Comparison of ENCODE assay signal across 1 cellular context in genomic region chr3:194138098-194138474, GRCh38.
TF ChIP-seq lines count a peak whose summit lies in the region.

No MANE protein-coding gene starts in this region.

TF ChIP-seq in K562, 482 proteins besides CTCF, POLR2A, EP300 and RAD21 (continued from another document):
- no peak for TF ChIP-seq HNRNPUL1 (IDR thresholded peaks at IDR 0.05; ENCODE audit: low read length)
- no peak for TF ChIP-seq SAP30 (IDR thresholded peaks at IDR 0.05; ENCODE audit: borderline replicate concordance, insufficient read depth, low read depth, low read length, poor library complexity, severe bottlenecking)
- TF ChIP-seq HMGN3 (IDR thresholded peaks at IDR 0.05; ENCODE audit: borderline replicate concordance, extremely low read depth, insufficient read length, low read depth, low read length), result peak; percentile 21
- TF ChIP-seq ZFX (CRISPR knock-in tag; IDR thresholded peaks at IDR 0.05), result peak; percentile 62; the same call in 1 of the 2 replicates
- TF ChIP-seq SAFB (IDR thresholded peaks at IDR 0.05; ENCODE audit: borderline replicate concordance, low read depth, low read length), result peak; percentile 55; the same call in 1 of the 2 replicates
- TF ChIP-seq L3MBTL2 (IDR thresholded peaks at IDR 0.05), result peak; percentile 9; the same call in 1 of the 2 replicates
- TF ChIP-seq MNT (conservative IDR thresholded peaks at IDR 0.05), result no peak
- 0 out of 2 replicates have a peak, but pooled peaks have one; percentile 24 for TF ChIP-seq CHAMP1 (IDR thresholded peaks at IDR 0.05)
- TF ChIP-seq ZBTB7A (IDR thresholded peaks at IDR 0.05; ENCODE audit: borderline replicate concordance, control insufficient read depth, low read depth, low read length), result peak; percentile 81; the same call in 1 of the 2 replicates
- TF ChIP-seq NKRF (IDR thresholded peaks at IDR 0.05; ENCODE audit: borderline replicate concordance), result no peak
- no peak for TF ChIP-seq ZNF507 (tag; conservative IDR thresholded peaks at IDR 0.05)
- no peak for TF ChIP-seq NR2C2 (CRISPR knock-in tag; IDR thresholded peaks at IDR 0.05)
- TF ChIP-seq NR2C2 (tag; IDR thresholded peaks at IDR 0.05), result 0 out of 2 replicates have a peak, but pooled peaks have one; percentile 12
- TF ChIP-seq MLLT1 (IDR thresholded peaks at IDR 0.05), result peak; percentile 54 to 63; a peak in 3 of 4 replicates
- 0 out of 2 replicates have a peak, but pooled peaks have one; percentile 42 for TF ChIP-seq HBP1 (CRISPR knock-in tag; IDR thresholded peaks at IDR 0.05)
- peak; percentile 55; the same call in 1 of the 2 replicates for TF ChIP-seq KDM2B (CRISPR knock-in tag; IDR thresholded peaks at IDR 0.05)
- TF ChIP-seq ZSCAN29 (IDR thresholded peaks at IDR 0.05), result peak; percentile 71
- TF ChIP-seq PKNOX1 (IDR thresholded peaks at IDR 0.05), result no peak
- TF ChIP-seq TBP (optimal IDR thresholded peaks at IDR 0.05; ENCODE audit: low read depth, low read length), result peak; percentile 5
- TF ChIP-seq ZBTB26 (CRISPR knock-in tag; IDR thresholded peaks at IDR 0.05), result 0 out of 2 replicates have a peak, but pooled peaks have one; percentile 36
- TF ChIP-seq ZNF76 (CRISPR knock-in tag; IDR thresholded peaks at IDR 0.05; ENCODE audit: borderline replicate concordance), result 0 out of 2 replicates have a peak, but pooled peaks have one; percentile 22
- TF ChIP-seq AFF1 (IDR thresholded peaks at IDR 0.05; ENCODE audit: low read depth in 1 of 2, partially characterized antibody in 2 of 2), result peak in 1 of 2 experiments; percentile 6
- no peak for TF ChIP-seq EHMT2 (IDR thresholded peaks at IDR 0.05)
- 0 out of 2 replicates have a peak, but pooled peaks have one; percentile 22 for TF ChIP-seq ETV1 (tag; conservative IDR thresholded peaks at IDR 0.05; ENCODE audit: low read depth)
- TF ChIP-seq ZC3H4 (CRISPR knock-in tag; IDR thresholded peaks at IDR 0.05; ENCODE audit: borderline replicate concordance), result no peak
TF ChIP-seq in K562: peak in this region for 16.
